ENCODE assay signal across 20 cellular contexts in genomic region chr16:84959784-84960417, GRCh38.
"Had no signal": no experiment of that assay in that cellular context is flagged by ENCODE, and none has a peak within 500 bp of the region (broad histone marks: within the 10 kb centered on the region; RNA-seq: fewer than 3 reads in every experiment).

No MANE protein-coding gene starts in this region.

- H3K36me3 ChIP-seq: breast epithelium, Peyer's patch had no signal

- H3K9me3 ChIP-seq: breast epithelium, Peyer's patch had no signal

- H3K27me3 ChIP-seq: breast epithelium, Peyer's patch had no signal

- H3K27ac ChIP-seq: breast epithelium, Peyer's patch had no signal

- DNase-seq: activated CD4-positive, alpha-beta T cell treated with anti-CD3 and anti-CD28 coated beads, Interleukin-2, amount 10 ng/mL, durations not matched to agents 24 days and 14 days; activated CD4-positive, CD25-positive, alpha-beta regulatory T cell treated with anti-CD3 and anti-CD28 coated beads, Interleukin-2, amount 50 U/mL, for 72 hours; activated CD8-positive, alpha-beta memory T cell treated with anti-CD3 and anti-CD28 coated beads, Interleukin-2, amount 10 ng/mL, durations not matched to agents 7 days and 5 days; activated effector memory CD4-positive, alpha-beta T cell treated with Interleukin-2 at 50 U/mL for 16 hours; activated naive CD4-positive, alpha-beta T cell; activated T-cell treated with anti-CD3 and anti-CD28 coated beads, Interleukin-2, amount 50 U/mL, for 24 hours; aorta; caudate nucleus; NCI-H1092 treated with DMSO at 0.1 percent for 48 hours; NCI-H1417 treated with DMSO at 0.1 percent for 48 hours; NCI-H1694; NCI-H2029; NCI-H2107; NCI-H2171 treated with DMSO at 0.1 percent for 48 hours; NCI-H226; NCI-H526; NCI-H82; Peyer's patch; SHP77 treated with DMSO at 0.1 percent for 48 hours had no signal

- ATAC-seq: activated CD8-positive, alpha-beta memory T cell treated with anti-CD3 and anti-CD28 coated beads, Interleukin-2, amount 10 ng/mL, durations not matched to agents 7 days and 5 days had no signal

- H3K4me3 ChIP-seq: breast epithelium, Peyer's patch had no signal

- H3K4me1 ChIP-seq: breast epithelium, Peyer's patch had no signal
